Comparison of ENCODE assay signal across 7 cellular contexts in genomic region chr11:131691558-131692041, GRCh38.
DNase-seq lines count a peak whose midpoint lies in the region; ATAC-seq and TF ChIP-seq lines count a peak whose summit lies in the region.

No MANE protein-coding gene starts in this region.

- H3K36me3 ChIP-seq in GM06990 (ENCODE audit: control insufficient read depth, insufficient read depth, low read length) = no peaks in the 10 kb centered on the region
- no peaks in the 10 kb centered on the region for H3K36me3 ChIP-seq in H7 (replicated peaks; ENCODE audit: control insufficient read depth, insufficient read depth, low read length)
- H3K36me3 ChIP-seq in RWPE2 (ENCODE audit: low read depth) = no peaks in the 10 kb centered on the region

- H3K4me3 ChIP-seq in GM06990 (replicated peaks; ENCODE audit: low read depth, low read length) (no peak overlapping the region), H7 (ENCODE audit: insufficient read depth, low read depth, low read length) (no peak overlapping the region), RWPE2 (ENCODE audit: severe bottlenecking) (no peak overlapping the region), fibroblast of the aortic adventitia (ENCODE audit: low read depth, low read length) (no peak overlapping the region)

- H3K27ac Mint-ChIP-seq in immature natural killer cell = no peak overlapping the region

- no peaks in the 10 kb centered on the region for H3K9me3 ChIP-seq in RWPE2 (ENCODE audit: severe bottlenecking)

- ATAC-seq in RWPE2 (ENCODE audit: low read depth) (peak; percentile 83), HG02840 (IDR thresholded peaks at IDR 0.05; ENCODE audit: low FRiP score, unreplicated experiment) (no peak)

- no peak overlapping the region for H3K27ac ChIP-seq in RWPE2 (ENCODE audit: poor library complexity, severe bottlenecking)

- TF ChIP-seq CTCF in GM06990 (IDR thresholded peaks at IDR 0.05; ENCODE audit: insufficient read depth, low read length, poor library complexity, severe bottlenecking) = peak; percentile 34
- peak; percentile 75 for TF ChIP-seq CTCF in RWPE2 (IDR thresholded peaks at IDR 0.05; ENCODE audit: poor library complexity, severe bottlenecking)
- peak; percentile 61 for TF ChIP-seq CTCF in fibroblast of the aortic adventitia (IDR thresholded peaks at IDR 0.05; ENCODE audit: insufficient read depth, low read length)

- H3K36me3 Mint-ChIP-seq in immature natural killer cell = no peaks in the 10 kb centered on the region

- no peak overlapping the region for H3K4me3 Mint-ChIP-seq in immature natural killer cell

- peak; percentile 46 for DNase-seq in GM06990 (ENCODE audit: extremely low read depth, insufficient read length)
- peak; percentile 98 for DNase-seq in H7
- DNase-seq in RWPE2 (ENCODE audit: low spot score) = no peak
- peak; percentile 22 for DNase-seq in fibroblast of the aortic adventitia (ENCODE audit: low read depth)
- peak; percentile 19 for DNase-seq in stimulated activated CD4-positive, alpha-beta T cell treated with anti-CD3 and anti-CD28 coated beads, Interleukin-4, amount 100 ng/mL, for 1 hour
- no peak for DNase-seq in immature natural killer cell

- peaks cover 5 to 8% of the 10 kb centered on the region in 2 donors for H3K4me1 Mint-ChIP-seq in immature natural killer cell

- no peaks in the 10 kb centered on the region; the same call in none of the 2 replicates for H3K27me3 ChIP-seq in GM06990 (replicated peaks; ENCODE audit: control insufficient read depth, insufficient read depth, low read length)
- peaks cover 31% of the 10 kb centered on the region for H3K27me3 ChIP-seq in H7 (ENCODE audit: control insufficient read depth, insufficient read depth, low read length)
- H3K27me3 ChIP-seq in RWPE2 (ENCODE audit: insufficient read depth, poor library complexity, severe bottlenecking) = no peaks in the 10 kb centered on the region

- peaks cover 0 to 6% (median 0%) of the 10 kb centered on the region in 6 donors for H3K9me3 Mint-ChIP-seq in immature natural killer cell

- no peaks in the 10 kb centered on the region for H3K4me1 ChIP-seq in RWPE2 (ENCODE audit: insufficient read depth, poor library complexity, severe bottlenecking)

- H3K27me3 Mint-ChIP-seq in immature natural killer cell (ENCODE audit: low read depth in 3 of 3) = peaks cover 1 to 7% (median 4%) of the 10 kb centered on the region in 3 donors

Comparison
In these comparisons a context has a peak if more than half of its experiments do, and no peak if none do; other contexts are left out.
1. DNase-seq: peak in GM06990 (single experiment), H7 (single experiment), fibroblast of the aortic adventitia (single experiment) and stimulated activated CD4-positive, alpha-beta T cell treated with anti-CD3 and anti-CD28 coated beads, Interleukin-4, amount 100 ng/mL, for 1 hour (single experiment); none in RWPE2 (single experiment) and immature natural killer cell (0 of 3).
2. Peak in every context shown above with its lines, with median percentiles within 50 percentile points of each other: CTCF ChIP-seq.